24 cellular contexts compared by ENCODE assay signal in the genomic region with DNA sequence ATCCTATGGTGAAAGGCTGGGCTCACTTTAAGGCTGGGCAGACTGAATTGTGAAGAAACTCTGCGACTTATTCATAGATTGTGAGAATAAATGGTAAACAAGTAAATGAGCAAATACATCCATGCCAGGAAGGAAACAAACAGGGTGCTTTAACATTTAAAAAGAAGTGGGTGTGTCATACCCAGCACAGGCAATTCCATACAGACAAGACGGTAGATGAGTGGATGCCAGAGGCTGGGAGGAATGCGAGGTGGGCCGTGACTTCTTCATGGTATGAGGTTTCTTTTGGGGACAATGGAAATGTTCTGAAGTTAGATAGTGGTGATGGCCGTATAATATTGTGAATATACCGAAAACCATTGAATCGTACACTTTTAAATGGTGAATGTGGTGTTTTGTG. TPM values are rescaled to one million over a fixed set of nuclear protein-coding genes. Genes with fewer than 3 reads are reported as not detected.
"Had no signal": no experiment of that assay in that cellular context is flagged by ENCODE, and none has a peak within 500 bp of the region (broad histone marks: within the 10 kb centered on the region; RNA-seq: fewer than 3 reads in every experiment).

No MANE protein-coding gene starts in this region.

- H3K9ac ChIP-seq: KMS-11 had no signal

- DNase-seq: Kasumi-1, MM.1S, NCI-H1092 treated with DMSO at 0.1 percent for 48 hours, NCI-H1436, NCI-H187, NCI-H2029, NCI-H2081 treated with DMSO at 0.1 percent for 48 hours, NCI-H2171, NCI-H226, NCI-H446, NCI-H510A, NCI-H524 treated with DMSO at 0.1 percent for 48 hours, NCI-H69, NCI-H774, Right ventricle myocardium superior, RPMI8226, SIG-M5 had no signal

- H3K27me3 ChIP-seq: SJSA1 had no signal

- H3K4me3 ChIP-seq: K562, SJSA1, SK-N-MC had no signal

- FAIRE-seq: HepG2, K562, RCC 7860 had no signal

- H3K4me3 Mint-ChIP-seq: IgD-negative memory B cell had no signal

- H3K36me3 ChIP-seq: SJSA1 had no signal

- H3K36me3 Mint-ChIP-seq: IgD-negative memory B cell had no signal

- H3K9me3 ChIP-seq: SJSA1 had no signal

- ATAC-seq: HepG2, K562 had no signal

- H3K27ac Mint-ChIP-seq: IgD-negative memory B cell had no signal

- H3K27ac ChIP-seq: KMS-11, SJSA1, SK-N-MC had no signal

- H3K4me2 ChIP-seq: KMS-11 had no signal

RNA-seq across cellular contexts. Expression of a gene that starts 49.8 kb away (rescaled TPM):
- polyA plus RNA-seq: IgD-negative memory B cell had no signal
